In the genomic region with DNA sequence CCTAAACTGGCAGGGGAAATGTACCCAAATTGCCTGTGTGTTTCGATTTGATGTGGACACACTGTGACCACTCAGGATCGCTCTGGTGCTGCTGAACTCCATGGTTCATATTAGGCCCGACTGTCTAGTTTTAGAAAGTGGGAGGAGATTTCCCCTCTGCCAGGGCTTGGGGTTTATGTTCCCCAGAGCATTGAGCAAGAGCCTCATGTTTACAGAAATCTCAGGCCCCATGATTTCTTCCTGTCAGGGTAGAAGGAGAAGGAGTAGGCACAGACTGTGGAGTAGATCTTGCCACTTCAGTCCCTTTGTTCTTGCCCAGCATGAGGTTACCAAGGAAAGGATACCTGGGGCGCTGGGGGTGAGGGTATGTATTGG, we compare ENCODE assay signal across 9 cellular contexts. TPM values are rescaled to one million over a fixed set of nuclear protein-coding genes. Genes with fewer than 3 reads are reported as not detected.
DNase-seq lines count a peak whose midpoint lies in the region; ATAC-seq and TF ChIP-seq lines count a peak whose summit lies in the region.
"Had no signal": no experiment of that assay in that cellular context is flagged by ENCODE, and none has a peak within 500 bp of the region (broad histone marks: within the 10 kb centered on the region; RNA-seq: fewer than 3 reads in every experiment).

No MANE protein-coding gene starts in this region.

- TF ChIP-seq POLR2A in tibial nerve (IDR thresholded peaks at IDR 0.05): peak in 1 of 2 donors; percentile 48

- H3K9me3 ChIP-seq in lower lobe of right lung (no peaks in the 10 kb centered on the region), tibial nerve (no peaks in the 10 kb centered on the region)

- WGBS in tibial nerve, 2 donors: 64 to 77% methylated on average over 4 of the region's 4 CpGs

- H3K4me3 Mint-ChIP-seq in activated CD4-positive, alpha-beta T cell treated with anti-CD3 and anti-CD28 coated beads for 36 hours: no peak overlapping the region

- H3K27ac Mint-ChIP-seq in activated CD4-positive, alpha-beta T cell treated with anti-CD3 and anti-CD28 coated beads for 36 hours: peak overlapping the region; percentile 89

- DNase-seq in activated CD4-positive, alpha-beta T cell treated with anti-CD3 and anti-CD28 coated beads for 36 hours: no peak
- DNase-seq in activated CD4-positive, alpha-beta T cell treated with anti-CD3 and anti-CD28 coated beads, Interleukin-2, amount 50 U/mL, for 48 hours: no peak
- peak; percentile 90 to 93 for DNase-seq in cardiac fibroblast (ENCODE audit: low read depth in 2 of 2)
- no peak for DNase-seq in lower lobe of right lung
- peak; percentile 48 to 75 for DNase-seq in tibial nerve (ENCODE audit: low spot score in 2 of 2)
- no peak for DNase-seq in NCI-H1105 (lab: John Stamatoyannopoulos, UW)
- DNase-seq in stimulated activated CD4-positive, alpha-beta T cell treated with anti-CD3 and anti-CD28 coated beads, Interleukin-12 subunit alpha, Interleukin-12 subunit beta, amount 100 ng/mL, for 4 hours: no peak
- no peak for DNase-seq in activated CD4-positive, alpha-beta T cell treated with anti-CD3 and anti-CD28 coated beads for 1 hour
- DNase-seq: NCI-H2081 treated with DMSO at 0.1 percent for 48 hours had no signal

- POLR2A ChIA-PET in activated CD4-positive, alpha-beta T cell treated with anti-CD3 and anti-CD28 coated beads for 36 hours (lab: Charles Lee): no interaction called here

- no peaks in the 10 kb centered on the region for H3K27me3 Mint-ChIP-seq in activated CD4-positive, alpha-beta T cell treated with anti-CD3 and anti-CD28 coated beads for 36 hours

- peak; percentile 57 to 93 for TF ChIP-seq EP300 in tibial nerve (IDR thresholded peaks at IDR 0.05)

- H3K36me3 Mint-ChIP-seq in activated CD4-positive, alpha-beta T cell treated with anti-CD3 and anti-CD28 coated beads for 36 hours (ENCODE audit: low read depth): peaks cover 3% of the 10 kb centered on the region

- H3K27me3 ChIP-seq in lower lobe of right lung (ENCODE audit: low read depth): no peaks in the 10 kb centered on the region
- no peaks in the 10 kb centered on the region for H3K27me3 ChIP-seq in tibial nerve

- no peaks in the 10 kb centered on the region for H3K36me3 ChIP-seq in lower lobe of right lung
- no peaks in the 10 kb centered on the region for H3K36me3 ChIP-seq in tibial nerve

- H3K27ac ChIP-seq in lower lobe of right lung (peak overlapping the region; percentile 73), tibial nerve (peak overlapping the region; percentile 37 to 94 (median 70))

- H3K4me1 Mint-ChIP-seq in activated CD4-positive, alpha-beta T cell treated with anti-CD3 and anti-CD28 coated beads for 36 hours: peaks cover 83% of the 10 kb centered on the region

- H3K4me3 ChIP-seq in cardiac fibroblast (replicated peaks in 1 of 2; ENCODE audit: low read depth in 2 of 2, low read length in 2 of 2): peak overlapping the region in 1 of 2 donors; percentile 19
- no peak overlapping the region for H3K4me3 ChIP-seq in lower lobe of right lung
- peak overlapping the region in 1 of 4 donors; percentile 31 for H3K4me3 ChIP-seq in tibial nerve

- intact Hi-C loops in activated CD4-positive, alpha-beta T cell treated with anti-CD3 and anti-CD28 coated beads for 36 hours (cut with DNase I, micrococcal nuclease): loop anchor here in 1 of 2 experiments (10.0 kb wide), 1 partner anchor 951 kb away; no protein-coding TSS in a partner anchor
- intact Hi-C loops in lower lobe of right lung (cut with DNase I): no loop called here

- CTCF ChIA-PET in activated CD4-positive, alpha-beta T cell treated with anti-CD3 and anti-CD28 coated beads for 36 hours (lab: Charles Lee): interaction anchor here (0.9 to 2.0 kb wide), 2 partner anchors 9 to 473 kb away, joined by 3 to 6 read pairs; no protein-coding TSS in a partner anchor

- TF ChIP-seq CTCF in cardiac fibroblast (IDR thresholded peaks at IDR 0.05; ENCODE audit: low read depth, low read length) (no peak), lower lobe of right lung (IDR thresholded peaks at IDR 0.05) (no peak), tibial nerve (IDR thresholded peaks at IDR 0.05) (no peak)

- H3K4me1 ChIP-seq in lower lobe of right lung (peaks cover 56% of the 10 kb centered on the region), tibial nerve (peaks cover 0 to 41% (median 30%) of the 10 kb centered on the region in 4 donors)

- peaks cover 1% of the 10 kb centered on the region for H3K9me3 Mint-ChIP-seq in activated CD4-positive, alpha-beta T cell treated with anti-CD3 and anti-CD28 coated beads for 36 hours (ENCODE audit: low read depth)

- no peak for ATAC-seq in activated CD4-positive, alpha-beta T cell treated with anti-CD3 and anti-CD28 coated beads for 36 hours
- ATAC-seq in lower lobe of right lung: peak; percentile 60 to 68

RNA-seq across cellular contexts. Expression of gene GLRX, which starts 40.8 kb away (rescaled TPM):
- 10 to 100 TPM; 21.0 to 31.5 TPM for total RNA-seq in activated CD4-positive, alpha-beta T cell treated with anti-CD3 and anti-CD28 coated beads for 36 hours
- total RNA-seq in lower lobe of right lung: 115 TPM
- 10 to 100 TPM; 15.3 to 72.0 (median 40.4) TPM for total RNA-seq in tibial nerve

Comparison
In these comparisons a context has a peak if more than half of its experiments do, and no peak if none do; other contexts are left out.
1. DNase-seq: peak in cardiac fibroblast (2 of 2) and tibial nerve (2 of 2); none in activated CD4-positive, alpha-beta T cell treated with anti-CD3 and anti-CD28 coated beads for 36 hours (single experiment), activated CD4-positive, alpha-beta T cell treated with anti-CD3 and anti-CD28 coated beads, Interleukin-2, amount 50 U/mL, for 48 hours (0 of 2), lower lobe of right lung (single experiment), NCI-H1105 (single experiment), stimulated activated CD4-positive, alpha-beta T cell treated with anti-CD3 and anti-CD28 coated beads, Interleukin-12 subunit alpha, Interleukin-12 subunit beta, amount 100 ng/mL, for 4 hours (single experiment) and activated CD4-positive, alpha-beta T cell treated with anti-CD3 and anti-CD28 coated beads for 1 hour (single experiment).